ENCODE assay signal across 10 cellular contexts in genomic region chr3:30893678-30894325, GRCh38. TPM values are rescaled to one million over a fixed set of nuclear protein-coding genes. Genes with fewer than 3 reads are reported as not detected.
DNase-seq lines count a peak whose midpoint lies in the region; ATAC-seq, FAIRE-seq and TF ChIP-seq lines count a peak whose summit lies in the region.
"Had no signal": no experiment of that assay in that cellular context is flagged by ENCODE, and none has a peak within 500 bp of the region (broad histone marks: within the 10 kb centered on the region; RNA-seq: fewer than 3 reads in every experiment).

No MANE protein-coding gene starts in this region.

- TF ChIP-seq EP300 in HepG2 (IDR thresholded peaks at IDR 0.05; ENCODE audit: low read depth in 2 of 2, low read length in 2 of 2), result no peak
- no peak for TF ChIP-seq EP300 in HepG2 (CRISPR knock-in tag; IDR thresholded peaks at IDR 0.05; ENCODE audit: borderline replicate concordance)

- intact Hi-C loops in HepG2 (cut with micrococcal nuclease; ENCODE audit: unreplicated experiment), result loop anchor here (10.0 kb wide), 1 partner anchor 119 kb away; no protein-coding TSS in a partner anchor
- intact Hi-C loops in right lobe of liver (cut with DNase I), result no loop called here
- intact Hi-C loops in ascending aorta (cut with DNase I), result no loop called here
- intact Hi-C loops in uterus (cut with DNase I; ENCODE audit: low total_unique reads), result no loop called here

- no TSS peak for BruUV-seq in HepG2 (replicated peaks; lab: Mats Ljungman, UMichigan)

- H3K4me1 ChIP-seq in HepG2 (ENCODE audit: insufficient read depth, low read length) (no peaks in the 10 kb centered on the region), right lobe of liver (no peaks in the 10 kb centered on the region), ascending aorta (peaks cover 0 to 3% of the 10 kb centered on the region in 2 donors), mesodermal cell (ENCODE audit: control insufficient read depth, insufficient read depth, low read length, poor library complexity, severe bottlenecking) (no peaks in the 10 kb centered on the region), uterus (no peaks in the 10 kb centered on the region)

- in situ Hi-C loops in HepG2 (cut with HindIII; ENCODE audit: extremely low pct_ligation_motif_present, low pct_unique_long_range_greater_than_20kb), result no loop called here

- H3K4me3 ChIP-seq in HepG2 (replicated peaks in 1 of 3; ENCODE audit: insufficient read depth in 1 of 3, low read depth in 2 of 3, low read length in 3 of 3), result no peak overlapping the region
- H3K4me3 ChIP-seq in right lobe of liver, result peak overlapping the region in 1 of 3 donors; percentile 63
- H3K4me3 ChIP-seq in ascending aorta, result peak overlapping the region; percentile 83
- H3K4me3 ChIP-seq in mesodermal cell (ENCODE audit: extremely low read depth, insufficient read depth, low read length, poor library complexity, severe bottlenecking), result peak overlapping the region; percentile 34
- peak overlapping the region; percentile 36 to 53 for H3K4me3 ChIP-seq in uterus

- H3K36me3 ChIP-seq in HepG2 (replicated peaks in 1 of 2; ENCODE audit: control insufficient read depth in 1 of 2, insufficient read depth in 2 of 2, low read length in 2 of 2), result no peaks in the 10 kb centered on the region
- H3K36me3 ChIP-seq in right lobe of liver, result no peaks in the 10 kb centered on the region
- H3K36me3 ChIP-seq in ascending aorta, result no peaks in the 10 kb centered on the region
- no peaks in the 10 kb centered on the region for H3K36me3 ChIP-seq in mesodermal cell (ENCODE audit: control insufficient read depth, insufficient read depth, low read length)
- no peaks in the 10 kb centered on the region for H3K36me3 ChIP-seq in uterus
- H3K36me3 ChIP-seq: SJSA1 had no signal

- TF ChIP-seq POLR2A in HepG2 (IDR thresholded peaks at IDR 0.05; ENCODE audit: insufficient read depth in 1 of 2, low read depth in 2 of 2, low read length in 2 of 2) (no peak), right lobe of liver (IDR thresholded peaks at IDR 0.05) (no peak), uterus (IDR thresholded peaks at IDR 0.05) (no peak)

- CTCF ChIA-PET in HepG2 (lab: Yijun Ruan, JAX; ENCODE audit: low intra/inter-chr PET ratio, low total read pairs), result no interaction called here

- 35% methylated on average over 8 of the region's 8 CpGs for WGBS in HepG2 (ENCODE audit: low lambda C conversion rate)
- WGBS in right lobe of liver (ENCODE audit: insufficient coverage, low coverage, low lambda C conversion rate, missing lambda C conversion rate), result 42% methylated on average over 7 of the region's 8 CpGs
- WGBS in mesodermal cell (ENCODE audit: insufficient coverage in 2 of 2), 2 experiments, result 67 to 71% methylated on average over 6 of the region's 8 CpGs

- H3K27me3 ChIP-seq in HepG2 (ENCODE audit: control insufficient read depth in 1 of 2, insufficient read depth in 2 of 2, low read length in 2 of 2) (peaks cover 1 to 25% of the 10 kb centered on the region in 2 experiments; a peak in 3 of 5 replicates), right lobe of liver (peaks cover 0 to 6% of the 10 kb centered on the region in 2 donors), ascending aorta (no peaks in the 10 kb centered on the region), uterus (no peaks in the 10 kb centered on the region)

- no peak for FAIRE-seq in HepG2 (lab: Jason Lieb, UNC)

- ATAC-seq in HepG2, result no peak
- ATAC-seq in right lobe of liver, result no peak
- ATAC-seq in HG03175 (IDR thresholded peaks at IDR 0.05; ENCODE audit: unreplicated experiment), result no peak

- DNase-seq in HepG2 (ENCODE audit: low spot score) (no peak), right lobe of liver (no peak), ascending aorta (ENCODE audit: low spot score in 2 of 2) (no peak), uterus (no peak), CD1c-positive myeloid dendritic cell (ENCODE audit: extremely low spot score) (no peak), Kasumi-1 (lab: John Stamatoyannopoulos, UW) (no peak)

- no peak for TF ChIP-seq RAD21 in HepG2 (CRISPR knock-in tag; IDR thresholded peaks at IDR 0.05)

- H3K9me3 ChIP-seq in HepG2 (ENCODE audit: low read length), result no peaks in the 10 kb centered on the region
- H3K9me3 ChIP-seq in right lobe of liver, result no peaks in the 10 kb centered on the region
- no peaks in the 10 kb centered on the region for H3K9me3 ChIP-seq in ascending aorta
- H3K9me3 ChIP-seq in mesodermal cell (ENCODE audit: control insufficient read depth, low read length), result no peaks in the 10 kb centered on the region
- no peaks in the 10 kb centered on the region for H3K9me3 ChIP-seq in uterus
- H3K9me3 ChIP-seq: SJSA1 had no signal

- H3K9ac ChIP-seq in HepG2 (ENCODE audit: insufficient read depth, low read depth, low read length), result no peak overlapping the region

- TF ChIP-seq CTCF in HepG2 (CRISPR knock-in tag; IDR thresholded peaks at IDR 0.05), result no peak
- no peak for TF ChIP-seq CTCF in right lobe of liver (IDR thresholded peaks at IDR 0.05)
- no peak for TF ChIP-seq CTCF in ascending aorta (IDR thresholded peaks at IDR 0.05)
- no peak for TF ChIP-seq CTCF in uterus (IDR thresholded peaks at IDR 0.05)

- H2AFZ ChIP-seq in HepG2 (ENCODE audit: low read length), result no peak overlapping the region

- H3K79me2 ChIP-seq in HepG2 (ENCODE audit: insufficient read depth, low read length), result no peaks in the 10 kb centered on the region

- H4K20me1 ChIP-seq in HepG2 (ENCODE audit: insufficient read depth, low read length), result no peaks in the 10 kb centered on the region

- H3K27ac ChIP-seq in HepG2 (ENCODE audit: extremely low read length, insufficient read depth, low read length) (no peak overlapping the region), right lobe of liver (no peak overlapping the region), ascending aorta (no peak overlapping the region), mesodermal cell (ENCODE audit: low read depth, low read length, severe bottlenecking) (no peak overlapping the region), uterus (no peak overlapping the region)
- H3K27ac ChIP-seq: SJSA1 had no signal

- POLR2A ChIA-PET in HepG2 (lab: Yijun Ruan, JAX), result no interaction called here

- peak overlapping the region; percentile 56 for H3K4me2 ChIP-seq in HepG2 (ENCODE audit: low read depth, low read length)

TF ChIP-seq in HepG2, 621 proteins besides CTCF, POLR2A, EP300 and RAD21 (continues in another document):
- TF ChIP-seq ZNF205 (CRISPR knock-in tag; IDR thresholded peaks at IDR 0.05), result no peak
- TF ChIP-seq ZNF792 (CRISPR knock-in tag; IDR thresholded peaks at IDR 0.05), result no peak
- TF ChIP-seq NAIF1 (CRISPR knock-in tag; IDR thresholded peaks at IDR 0.05; ENCODE audit: borderline replicate concordance), result no peak
- TF ChIP-seq MAX (IDR thresholded peaks at IDR 0.05), result no peak
- no peak for TF ChIP-seq ZNF264 (CRISPR knock-in tag; IDR thresholded peaks at IDR 0.05)
- no peak for TF ChIP-seq MAF1 (CRISPR knock-in tag; IDR thresholded peaks at IDR 0.05; ENCODE audit: borderline replicate concordance)
- TF ChIP-seq ATF1 (CRISPR knock-in tag; IDR thresholded peaks at IDR 0.05), result no peak
- no peak for TF ChIP-seq MEIS1 (CRISPR knock-in tag; IDR thresholded peaks at IDR 0.05; ENCODE audit: borderline replicate concordance)
- no peak for TF ChIP-seq ZNF331 (CRISPR knock-in tag; IDR thresholded peaks at IDR 0.05)

RNA-seq across cellular contexts. Expression of gene GADL1, which starts 0.7 kb away (rescaled TPM):
- total RNA-seq in HepG2 (2016; rRNA removed; fragmentation: Illumina TruSeq; extraction: Trizol) (not detected in 2 replicates), right lobe of liver (not detected), ascending aorta (not detected), uterus (1 to 10 TPM in 1 of 4 donors, not detected in 3; 1.1 TPM)
- 0.09 TPM in 1 of 2 replicates, not detected in the other for total RNA-seq in HepG2 (2016; cell fraction: cytosol; rRNA removed; fragmentation: Illumina TruSeq; extraction: Trizol; ENCODE audit: low read depth)
- not detected in 2 replicates for total RNA-seq in HepG2 (2016; cell fraction: insoluble cytoplasmic fraction; rRNA removed; fragmentation: Illumina TruSeq; extraction: Trizol)
- total RNA-seq in HepG2 (2016; cell fraction: membrane; rRNA removed; fragmentation: Illumina TruSeq; extraction: Trizol), result not detected in 2 replicates
- total RNA-seq in HepG2 (2016; cell fraction: nucleus; rRNA removed; fragmentation: Illumina TruSeq; extraction: Trizol), result not detected in 2 replicates
- not detected in 2 replicates for polyA plus RNA-seq in HepG2 (2011; rRNA removed)
- not detected in 2 replicates for polyA plus RNA-seq in HepG2 (2011; cell fraction: cytosol; rRNA removed)
- polyA plus RNA-seq in HepG2 (2011; cell fraction: nucleus; rRNA removed), result not detected in 2 replicates
- polyA plus RNA-seq in HepG2 (2012), result not detected in 2 replicates
- polyA plus RNA-seq in HepG2 (2016; cell fraction: cytosol; fragmentation: Illumina TruSeq; extraction: Trizol; ENCODE audit: low read depth), result not detected in 2 replicates
- polyA plus RNA-seq in HepG2 (2016; cell fraction: insoluble cytoplasmic fraction; fragmentation: Illumina TruSeq; extraction: Trizol; ENCODE audit: low read depth), result not detected in 2 replicates
- not detected in 2 replicates for polyA plus RNA-seq in HepG2 (2016; cell fraction: membrane; fragmentation: Illumina TruSeq; extraction: Trizol; ENCODE audit: low read depth)
- polyA plus RNA-seq in HepG2 (2016; cell fraction: nucleus; fragmentation: Illumina TruSeq; extraction: Trizol; ENCODE audit: insufficient read depth, low read depth), result not detected in 2 replicates
- not detected in 2 replicates for polyA minus RNA-seq in HepG2 (2011; rRNA and poly(A)+ RNA removed; ENCODE audit: low replicate concordance)
- polyA minus RNA-seq in HepG2 (2011; cell fraction: cytosol; rRNA and poly(A)+ RNA removed), result not detected in 2 replicates
- polyA minus RNA-seq in HepG2 (2011; cell fraction: nucleus; rRNA and poly(A)+ RNA removed), result 0.25 and 0.26 TPM in 2 replicates
- polyA plus RNA-seq in mesodermal cell (2013, experiment 1 of 2), result 0.18 TPM
- polyA plus RNA-seq in mesodermal cell (2013, experiment 2 of 2), result 0.10 TPM
- polyA plus RNA-seq: IgD-negative memory B cell had no signal

Comparison
In these comparisons a context has a peak if more than half of its experiments do, and no peak if none do; other contexts are left out.
1. H3K4me3 ChIP-seq: peak in ascending aorta (2 of 2), mesodermal cell (single experiment) and uterus (2 of 2); none in HepG2 (0 of 3).